ENCODE assay signal across 9 cellular contexts in the genomic region with DNA sequence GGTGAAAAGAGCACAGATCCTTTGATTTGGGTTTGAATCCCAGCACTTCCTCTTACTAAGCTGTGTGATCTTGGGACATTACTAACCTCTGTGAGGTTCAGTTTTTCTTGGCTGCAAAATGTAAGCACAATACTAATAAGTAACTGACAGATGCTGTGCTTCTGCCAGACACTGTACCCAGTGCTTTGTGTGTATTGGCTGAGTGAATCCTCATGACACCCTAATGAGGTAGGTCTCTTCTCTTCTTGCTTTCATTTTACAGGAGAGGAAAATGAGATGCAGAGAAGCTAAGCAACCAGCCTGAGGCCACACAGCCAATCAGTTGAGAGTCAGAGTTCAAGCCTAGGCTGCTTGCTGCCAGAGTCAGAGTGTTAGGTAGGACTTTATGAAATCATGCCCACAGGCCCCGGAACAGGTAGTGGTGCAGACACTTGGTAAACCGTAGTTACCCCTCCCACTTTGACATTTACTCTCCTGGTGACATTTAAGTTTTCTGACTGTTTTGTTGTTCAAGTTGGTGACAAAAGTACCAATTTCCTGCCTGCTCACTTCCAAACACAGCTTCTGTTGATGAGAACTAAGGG. TPM values are rescaled to one million over a fixed set of nuclear protein-coding genes. Genes with fewer than 3 reads are reported as not detected.
DNase-seq lines count a peak whose midpoint lies in the region; ATAC-seq and TF ChIP-seq lines count a peak whose summit lies in the region.
"Had no signal": no experiment of that assay in that cellular context is flagged by ENCODE, and none has a peak within 500 bp of the region (broad histone marks: within the 10 kb centered on the region; RNA-seq: fewer than 3 reads in every experiment).

No MANE protein-coding gene starts in this region.

- no peak overlapping the region for H3K9ac ChIP-seq in endocrine pancreas (ENCODE audit: control insufficient read depth, insufficient read depth, low read length)

- H3K27ac ChIP-seq in spleen (peak overlapping the region; percentile 46 to 92 (median 80)), vagina (no peak overlapping the region)

- H3K4me1 ChIP-seq in endocrine pancreas (ENCODE audit: control insufficient read depth, insufficient read depth, low read length) (peaks cover 18% of the 10 kb centered on the region), spleen (peaks cover 74 to 100% (median 98%) of the 10 kb centered on the region in 6 donors), vagina (peaks cover 34% of the 10 kb centered on the region)

- H3K9me3 ChIP-seq in endocrine pancreas (ENCODE audit: control insufficient read depth, low read length) (no peaks in the 10 kb centered on the region), spleen (no peaks in the 10 kb centered on the region), vagina (no peaks in the 10 kb centered on the region)
- H3K9me3 ChIP-seq: BLaER1 treated with 17β-estradiol and CSF1 and Interleukin-3, amounts not matched to agents 10 nM and 100 nM had no signal

- peak overlapping the region; percentile 35 for H3K4me3 ChIP-seq in endocrine pancreas (ENCODE audit: control insufficient read depth, insufficient read depth, low read length)
- H3K4me3 ChIP-seq in spleen = peak overlapping the region in 1 of 8 donors; percentile 31
- H3K4me3 ChIP-seq in vagina = no peak overlapping the region
- H3K4me3 ChIP-seq: BLaER1 treated with 17β-estradiol and CSF1 and Interleukin-3, amounts not matched to agents 10 nM and 100 nM had no signal

- H3K27me3 ChIP-seq in endocrine pancreas (ENCODE audit: control insufficient read depth, insufficient read depth, low read length) = no peaks in the 10 kb centered on the region
- H3K27me3 ChIP-seq in spleen (replicated peaks in 1 of 7) = no peaks in the 10 kb centered on the region
- no peaks in the 10 kb centered on the region for H3K27me3 ChIP-seq in vagina
- H3K27me3 ChIP-seq: BLaER1 treated with 17β-estradiol and CSF1 and Interleukin-3, amounts not matched to agents 10 nM and 100 nM had no signal

- 33 to 45% (median 37%) methylated on average over 2 of the region's 2 CpGs for WGBS in spleen, 5 donors

- DNase-seq in NCI-H526 (lab: John Stamatoyannopoulos, UW) (peak; percentile 26 to 35), NCI-H526 treated with DMSO at 0.1 percent for 48 hours (lab: John Stamatoyannopoulos, UW) (no peak), spleen (peak; percentile 83), vagina (ENCODE audit: extremely low spot score in 2 of 2) (no peak), NCI-H146 (lab: John Stamatoyannopoulos, UW) (no peak)
- DNase-seq in activated CD4-positive, alpha-beta T cell treated with anti-CD3 and anti-CD28 coated beads for 4 hours = peak; percentile 80 to 85

- peak; percentile 87 for ATAC-seq in HG03378 (IDR thresholded peaks at IDR 0.05; ENCODE audit: unreplicated experiment)

- intact Hi-C loops in spleen (cut with DNase I; ENCODE audit: low total_unique reads) (no loop called here), vagina (cut with DNase I) (loop anchor here (1.0 kb wide), 1 partner anchor 36 kb away; no protein-coding TSS in a partner anchor)

- TF ChIP-seq CTCF in spleen (IDR thresholded peaks at IDR 0.05 in 8 of 11, conservative IDR thresholded peaks at IDR 0.05 in 3 of 11) = no peak
- no peak for TF ChIP-seq CTCF in vagina (IDR thresholded peaks at IDR 0.05)

- H3K36me3 ChIP-seq in endocrine pancreas (ENCODE audit: control insufficient read depth, insufficient read depth, low read length) (no peaks in the 10 kb centered on the region), spleen (peaks cover 0 to 7% (median 0%) of the 10 kb centered on the region in 6 donors), vagina (no peaks in the 10 kb centered on the region)

- TF ChIP-seq POLR2A in spleen (IDR thresholded peaks at IDR 0.05) = no peak
- TF ChIP-seq POLR2A in vagina (IDR thresholded peaks at IDR 0.05) = no peak

RNA-seq across cellular contexts. Expression of a gene that starts 21.2 kb away (rescaled TPM):
- total RNA-seq in spleen (100 to 1,000 TPM in 4 of 7 donors, 10 to 100 TPM in 3; 63.7 to 135 (median 100) TPM), vagina (4.7 TPM)
- polyA plus RNA-seq in spleen = 10 to 100 TPM in 1 of 3 donors, 1 to 10 TPM in 2; 6.4 to 11.6 (median 10.0) TPM

Comparison
In these comparisons a context has a peak if more than half of its experiments do, and no peak if none do; other contexts are left out.
1. DNase-seq: peak in NCI-H526 (2 of 2), activated CD4-positive, alpha-beta T cell treated with anti-CD3 and anti-CD28 coated beads for 4 hours (2 of 2) and spleen (single experiment); none in NCI-H526 treated with DMSO at 0.1 percent for 48 hours (single experiment), vagina (0 of 2) and NCI-H146 (single experiment).
2. RNA of a gene that starts 21.2 kb away (total RNA-seq): 63.7 to 135 TPM in spleen; 4.7 TPM in vagina (single experiment); every median in the first group is over 10 times any median in the second.